ENCODE assay signal across 19 cellular contexts in genomic region chr7:46032936-46033335, GRCh38.
DNase-seq lines count a peak whose midpoint lies in the region; ATAC-seq and TF ChIP-seq lines count a peak whose summit lies in the region.
"Had no signal": no experiment of that assay in that cellular context is flagged by ENCODE, and none has a peak within 500 bp of the region (broad histone marks: within the 10 kb centered on the region; RNA-seq: fewer than 3 reads in every experiment).

No MANE protein-coding gene starts in this region.

- ATAC-seq in upper lobe of left lung (ENCODE audit: low FRiP score in 2 of 2) = no peak
- ATAC-seq: gastrocnemius medialis, left lobe of liver, mucosa of descending colon, WTC11 had no signal

- H3K27ac ChIP-seq in GM23248 (peak overlapping the region; percentile 92), upper lobe of left lung (no peak overlapping the region)
- H3K27ac ChIP-seq: gastrocnemius medialis, neutrophil had no signal

- no peaks in the 10 kb centered on the region for H3K79me2 ChIP-seq in GM23248 (ENCODE audit: insufficient read depth)

- in situ Hi-C loops in GM23248 (cut with MboI) = no loop called here

- DNase-seq in AG08395 (ENCODE audit: low spot score) (peak; percentile 53), GM23248 (peak; percentile 83), T1000 (lab: John Stamatoyannopoulos, UW) (peak; percentile 37), foreskin melanocyte (peak; percentile 19), upper lobe of left lung (no peak), CD14-positive monocyte (ENCODE audit: low spot score) (no peak)
- DNase-seq in activated CD4-positive, alpha-beta T cell treated with anti-CD3 and anti-CD28 coated beads, Interleukin-2, amount 50 U/mL, for 4 hours = no peak
- DNase-seq in stimulated activated CD4-positive, alpha-beta T cell treated with anti-CD3 and anti-CD28 coated beads, Interleukin-12 subunit alpha, Interleukin-12 subunit beta, amount 100 ng/mL, for 4 hours = no peak
- DNase-seq: cerebellar nuclear complex; endodermal cell; gastrocnemius medialis; KG1; mucosa of descending colon; NCI-H2171 treated with DMSO at 0.1 percent for 48 hours; stimulated activated CD4-positive, alpha-beta T cell treated with anti-CD3 and anti-CD28 coated beads, Interleukin-1b, Interleukin-23, amount 100 ng/mL, for 48 hours had no signal

- TF ChIP-seq POLR2A in upper lobe of left lung (IDR thresholded peaks at IDR 0.05) = no peak

- H3K27me3 ChIP-seq in GM23248 (replicated peaks; ENCODE audit: insufficient read depth) (no peaks in the 10 kb centered on the region), upper lobe of left lung (no peaks in the 10 kb centered on the region)
- H3K27me3 ChIP-seq: gastrocnemius medialis, neutrophil had no signal

- peaks cover 0 to 2% (median 2%) of the 10 kb centered on the region in 3 donors for H3K27me3 Mint-ChIP-seq in CD14-positive monocyte (ENCODE audit: low read depth in 3 of 3)

- H3F3A ChIP-seq in GM23248 (ENCODE audit: insufficient read depth) = peaks cover 46% of the 10 kb centered on the region

- H3K4me1 ChIP-seq in GM23248 (ENCODE audit: insufficient read depth) (peaks cover 26% of the 10 kb centered on the region), upper lobe of left lung (no peaks in the 10 kb centered on the region)
- H3K4me1 ChIP-seq: gastrocnemius medialis had no signal

- H3K36me3 ChIP-seq in GM23248 (ENCODE audit: low read depth) = no peaks in the 10 kb centered on the region
- H3K36me3 ChIP-seq in upper lobe of left lung = no peaks in the 10 kb centered on the region
- H3K36me3 ChIP-seq: gastrocnemius medialis, neutrophil had no signal

- H3K36me3 Mint-ChIP-seq in CD14-positive monocyte = no peaks in the 10 kb centered on the region

- H3K9me3 ChIP-seq in GM23248 (ENCODE audit: low read depth) (no peaks in the 10 kb centered on the region), upper lobe of left lung (no peaks in the 10 kb centered on the region)
- H3K9me3 ChIP-seq: gastrocnemius medialis, mucosa of descending colon, neutrophil had no signal

- no peak overlapping the region for H3K4me3 ChIP-seq in GM23248
- H3K4me3 ChIP-seq in upper lobe of left lung = no peak overlapping the region
- H3K4me3 ChIP-seq: gastrocnemius medialis, mucosa of descending colon had no signal

- H3K4me2 ChIP-seq in GM23248 (ENCODE audit: unreplicated experiment) = no peak overlapping the region

- H3K4me3 Mint-ChIP-seq in CD14-positive monocyte = no peak overlapping the region
- H3K4me3 Mint-ChIP-seq: activated T-helper 1 cell treated with anti-CD3 and anti-CD28 coated beads, Interleukin-12 subunit alpha, Interleukin-12 subunit beta, Interleukin-2, Interleukin-4 antibody, amounts not matched to agents 30 ng/mL and 10 ng/mL and 1 ng/mL, durations not matched to agents 14 hours and 24 hours and 36 hours; endodermal cell; WTC11 had no signal

- H3K9me3 Mint-ChIP-seq in CD14-positive monocyte = peaks cover 0 to 10% (median 2%) of the 10 kb centered on the region in 7 donors
- H3K9me3 Mint-ChIP-seq: activated T-helper 1 cell treated with anti-CD3 and anti-CD28 coated beads, Interleukin-12 subunit alpha, Interleukin-12 subunit beta, Interleukin-2, Interleukin-4 antibody, amounts not matched to agents 30 ng/mL and 10 ng/mL and 1 ng/mL, durations not matched to agents 14 hours and 24 hours and 36 hours had no signal

- no peak for TF ChIP-seq EP300 in upper lobe of left lung (IDR thresholded peaks at IDR 0.05)

- H2AFZ ChIP-seq in GM23248 = no peak overlapping the region

- intact Hi-C loops in CD14-positive monocyte (cut with micrococcal nuclease) = no loop called here

- H3K4me1 Mint-ChIP-seq in CD14-positive monocyte = no peaks in the 10 kb centered on the region

- WGBS in GM23248 (ENCODE audit: low coverage in 1 of 2, low lambda C conversion rate in 2 of 2, missing lambda C conversion rate in 2 of 2), 2 experiments = 87 to 89% methylated on average over 2 of the region's 2 CpGs
- 83 to 95% methylated on average over 2 of the region's 2 CpGs for WGBS in upper lobe of left lung, 2 donors

- TF ChIP-seq CTCF in upper lobe of left lung (IDR thresholded peaks at IDR 0.05) (no peak), CD14-positive monocyte (IDR thresholded peaks at IDR 0.05) (no peak)

- no peaks in the 10 kb centered on the region for H4K20me1 ChIP-seq in GM23248 (ENCODE audit: insufficient read depth)

- no peak overlapping the region for H3K27ac Mint-ChIP-seq in CD14-positive monocyte
- H3K27ac Mint-ChIP-seq: activated T-helper 1 cell treated with anti-CD3 and anti-CD28 coated beads, Interleukin-12 subunit alpha, Interleukin-12 subunit beta, Interleukin-2, Interleukin-4 antibody, amounts not matched to agents 30 ng/mL and 10 ng/mL and 1 ng/mL, durations not matched to agents 14 hours and 24 hours and 36 hours; endodermal cell; WTC11 had no signal

- H3K9ac ChIP-seq in GM23248 = peak overlapping the region; percentile 61; the same call in 1 of the 2 replicates

- H3K9me2 ChIP-seq in GM23248 (ENCODE audit: insufficient read depth) = no peaks in the 10 kb centered on the region

Comparison
In these comparisons a context has a peak if more than half of its experiments do, and no peak if none do; other contexts are left out.
1. DNase-seq: peak in AG08395 (single experiment), GM23248 (single experiment), T1000 (single experiment) and foreskin melanocyte (single experiment); none in upper lobe of left lung (0 of 2), CD14-positive monocyte (single experiment), activated CD4-positive, alpha-beta T cell treated with anti-CD3 and anti-CD28 coated beads, Interleukin-2, amount 50 U/mL, for 4 hours (0 of 2) and stimulated activated CD4-positive, alpha-beta T cell treated with anti-CD3 and anti-CD28 coated beads, Interleukin-12 subunit alpha, Interleukin-12 subunit beta, amount 100 ng/mL, for 4 hours (single experiment).